9 cellular contexts compared by ENCODE assay signal in the genomic region with DNA sequence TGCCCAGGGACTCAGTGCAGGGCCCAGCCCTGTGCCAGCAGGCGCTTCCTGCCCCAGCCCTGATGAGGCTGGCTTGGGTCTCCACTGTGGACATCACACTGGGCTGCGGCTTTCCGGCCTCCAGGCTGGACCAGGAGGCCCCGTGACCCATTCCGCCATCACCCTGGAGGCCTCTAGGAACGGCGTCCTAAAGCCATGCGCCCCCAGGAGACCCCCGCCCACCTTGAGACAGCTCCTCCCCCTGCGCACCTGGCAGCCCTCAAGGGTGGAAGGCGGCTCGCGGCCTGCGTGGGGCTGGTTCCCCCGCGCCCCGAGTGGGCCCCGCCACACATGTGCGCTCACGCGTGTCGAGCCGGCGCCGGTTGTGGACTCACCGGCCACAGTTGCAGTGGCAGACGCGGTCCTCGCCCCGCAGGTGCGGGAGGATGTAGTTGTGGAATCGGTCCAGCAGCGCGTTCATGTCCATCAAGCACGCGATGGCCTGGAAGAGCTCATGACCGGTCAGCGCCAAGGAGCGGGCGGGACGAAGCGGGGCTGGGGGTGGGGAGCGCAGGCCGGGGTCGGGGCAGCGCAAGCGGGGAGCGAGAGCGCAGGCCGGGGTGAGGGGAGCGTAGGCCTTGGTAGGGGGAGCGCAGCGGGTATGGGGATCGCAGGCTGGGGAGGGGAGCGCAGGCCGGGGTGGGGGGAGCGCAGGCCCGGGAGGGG. TPM values are rescaled to one million over a fixed set of nuclear protein-coding genes. Genes with fewer than 3 reads are reported as not detected.
DNase-seq lines count a peak whose midpoint lies in the region; ATAC-seq and TF ChIP-seq lines count a peak whose summit lies in the region.
"Had no signal": no experiment of that assay in that cellular context is flagged by ENCODE, and none has a peak within 500 bp of the region (broad histone marks: within the 10 kb centered on the region; RNA-seq: fewer than 3 reads in every experiment).

No MANE protein-coding gene starts in this region.

- no peaks in the 10 kb centered on the region for H3K27me3 ChIP-seq in upper lobe of right lung

- ATAC-seq in upper lobe of right lung = no peak

- H3K27me3 Mint-ChIP-seq in activated naive CD4-positive, alpha-beta T cell treated with anti-CD3 and anti-CD28 coated beads, Interleukin-2, amount 10 ng/mL, durations not matched to agents 7 days and 5 days = peaks cover 17% of the 10 kb centered on the region

- no peaks in the 10 kb centered on the region for H3K9me3 Mint-ChIP-seq in activated naive CD4-positive, alpha-beta T cell treated with anti-CD3 and anti-CD28 coated beads, Interleukin-2, amount 10 ng/mL, durations not matched to agents 7 days and 5 days

- H3K4me1 ChIP-seq in upper lobe of right lung = peaks cover 13% of the 10 kb centered on the region

- CTCF ChIA-PET in activated naive CD4-positive, alpha-beta T cell treated with anti-CD3 and anti-CD28 coated beads, Interleukin-2, amount 10 ng/mL, durations not matched to agents 7 days and 5 days (lab: Charles Lee) = no interaction called here

- H3K4me3 Mint-ChIP-seq in activated naive CD4-positive, alpha-beta T cell treated with anti-CD3 and anti-CD28 coated beads, Interleukin-2, amount 10 ng/mL, durations not matched to agents 7 days and 5 days = peak overlapping the region; percentile 53

- no peaks in the 10 kb centered on the region for H3K9me3 ChIP-seq in upper lobe of right lung

- TF ChIP-seq CTCF in coronary artery (IDR thresholded peaks at IDR 0.05) (no peak), upper lobe of right lung (IDR thresholded peaks at IDR 0.05) (no peak)

- peak overlapping the region; percentile 91 for H3K4me3 ChIP-seq in coronary artery
- H3K4me3 ChIP-seq in upper lobe of right lung = peak overlapping the region; percentile 45

- DNase-seq in activated naive CD4-positive, alpha-beta T cell treated with anti-CD3 and anti-CD28 coated beads, Interleukin-2, amount 10 ng/mL, durations not matched to agents 7 days and 5 days = no peak
- DNase-seq in activated naive CD4-positive, alpha-beta T cell treated with anti-CD3 and anti-CD28 coated beads, Interleukin-2, amount 50 U/mL, for 16 hours = no peak
- DNase-seq in coronary artery (ENCODE audit: low spot score) = no peak
- DNase-seq in lung microvascular endothelial cell (ENCODE audit: low read depth in 2 of 2) = peak; percentile 50 to 57
- DNase-seq in upper lobe of right lung = no peak
- no peak for DNase-seq in stimulated activated CD8-positive, alpha-beta memory T cell treated with anti-CD3 and anti-CD28 coated beads, Interleukin-4, amount 100 ng/mL, for 48 hours
- no peak for DNase-seq in NCI-H524 (lab: John Stamatoyannopoulos, UW)
- no peak for DNase-seq in GOT3 (lab: John Stamatoyannopoulos, UW)
- DNase-seq: SW 1271 had no signal

- peaks cover 2% of the 10 kb centered on the region for H3K4me1 Mint-ChIP-seq in activated naive CD4-positive, alpha-beta T cell treated with anti-CD3 and anti-CD28 coated beads, Interleukin-2, amount 10 ng/mL, durations not matched to agents 7 days and 5 days

- peak overlapping the region; percentile 45 to 83 for H3K27ac ChIP-seq in coronary artery
- H3K27ac ChIP-seq in upper lobe of right lung = no peak overlapping the region

- peaks cover 12% of the 10 kb centered on the region for H3K36me3 Mint-ChIP-seq in activated naive CD4-positive, alpha-beta T cell treated with anti-CD3 and anti-CD28 coated beads, Interleukin-2, amount 10 ng/mL, durations not matched to agents 7 days and 5 days

- peaks cover 22% of the 10 kb centered on the region for H3K36me3 ChIP-seq in upper lobe of right lung

- no peak overlapping the region for H3K27ac Mint-ChIP-seq in activated naive CD4-positive, alpha-beta T cell treated with anti-CD3 and anti-CD28 coated beads, Interleukin-2, amount 10 ng/mL, durations not matched to agents 7 days and 5 days

- intact Hi-C loops in upper lobe of right lung (cut with DNase I) = no loop called here

RNA-seq across cellular contexts. Expression of gene TMEM240, which starts 1.0 kb away (rescaled TPM):
- total RNA-seq in lung microvascular endothelial cell = 1.1 and 1.4 TPM in 2 replicates
- total RNA-seq in upper lobe of right lung = 2.9 TPM

RNA-seq across cellular contexts. Expression of gene ATAD3A, which starts 27.5 kb away (rescaled TPM):
- total RNA-seq in lung microvascular endothelial cell = 17.1 and 22.2 TPM in 2 replicates
- total RNA-seq in upper lobe of right lung = 21.9 TPM

RNA-seq across cellular contexts. Expression of gene SSU72, which starts 35.2 kb away (rescaled TPM):
- total RNA-seq in lung microvascular endothelial cell = 49.3 and 50.8 TPM in 2 replicates
- total RNA-seq in upper lobe of right lung = 125 TPM

Comparison
In these comparisons a context has a peak if more than half of its experiments do, and no peak if none do; other contexts are left out.
1. DNase-seq: peak in lung microvascular endothelial cell (2 of 2); none in activated naive CD4-positive, alpha-beta T cell treated with anti-CD3 and anti-CD28 coated beads, Interleukin-2, amount 10 ng/mL, durations not matched to agents 7 days and 5 days (single experiment), activated naive CD4-positive, alpha-beta T cell treated with anti-CD3 and anti-CD28 coated beads, Interleukin-2, amount 50 U/mL, for 16 hours (single experiment), coronary artery (single experiment), upper lobe of right lung (single experiment), stimulated activated CD8-positive, alpha-beta memory T cell treated with anti-CD3 and anti-CD28 coated beads, Interleukin-4, amount 100 ng/mL, for 48 hours (single experiment), NCI-H524 (0 of 2) and GOT3 (single experiment).